ENCODE assay signal across 20 cellular contexts in the genomic region with DNA sequence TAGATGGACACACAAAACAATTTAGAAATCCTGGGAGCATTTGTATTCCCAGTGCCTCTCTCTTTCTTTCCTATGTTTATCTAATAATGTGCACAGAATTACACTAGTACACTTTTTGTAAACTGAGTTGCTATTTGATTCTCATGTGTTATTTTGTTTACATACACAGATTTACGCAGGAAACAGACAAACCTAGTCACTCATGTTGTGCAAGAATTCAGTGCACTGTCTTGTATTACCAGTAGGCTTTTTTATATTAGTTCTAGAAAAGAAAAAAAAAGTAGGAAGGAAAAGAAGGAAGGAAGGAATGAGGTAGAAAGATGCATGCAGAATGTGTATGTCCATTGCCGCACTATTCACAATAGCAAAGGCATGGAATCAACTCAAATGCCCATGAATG.
DNase-seq lines count a peak whose midpoint lies in the region; ATAC-seq, FAIRE-seq and TF ChIP-seq lines count a peak whose summit lies in the region.
"Had no signal": no experiment of that assay in that cellular context is flagged by ENCODE, and none has a peak within 500 bp of the region (broad histone marks: within the 10 kb centered on the region; RNA-seq: fewer than 3 reads in every experiment).

No MANE protein-coding gene starts in this region.

- no peak for FAIRE-seq in small intestine (lab: Jason Lieb, UNC)
- FAIRE-seq: A204.1 had no signal

- H3K4me2 ChIP-seq in skeletal muscle satellite cell (ENCODE audit: low read length) = peak overlapping the region; percentile 59

- 89 to 93% (median 91%) methylated on average over 2 of the region's 2 CpGs for WGBS in small intestine, 3 donors

- no peak overlapping the region for H3K4me3 ChIP-seq in RWPE2 (ENCODE audit: severe bottlenecking)
- no peak overlapping the region for H3K4me3 ChIP-seq in epithelial cell of esophagus (ENCODE audit: low read length)
- H3K4me3 ChIP-seq in skeletal muscle satellite cell (ENCODE audit: low read length) = no peak overlapping the region
- H3K4me3 ChIP-seq in small intestine (ENCODE audit: low read depth in 1 of 2, low read length in 2 of 2) = no peak overlapping the region

- H3K4me1 ChIP-seq in RWPE2 (ENCODE audit: insufficient read depth, poor library complexity, severe bottlenecking) = peaks cover 38% of the 10 kb centered on the region
- H3K4me1 ChIP-seq in foreskin keratinocyte = peaks cover 35% of the 10 kb centered on the region
- H3K4me1 ChIP-seq in skeletal muscle satellite cell (ENCODE audit: control insufficient read depth, insufficient read depth, low read length) = peaks cover 16% of the 10 kb centered on the region
- no peaks in the 10 kb centered on the region for H3K4me1 ChIP-seq in small intestine (ENCODE audit: control insufficient read depth in 2 of 2, insufficient read depth in 1 of 2, low read depth in 1 of 2, low read length in 1 of 2)
- H3K4me1 ChIP-seq: BE2C, Caco-2 had no signal

- no peak for DNase-seq in RWPE2 (ENCODE audit: low spot score)
- DNase-seq in epithelial cell of esophagus (ENCODE audit: low read depth) = peak; percentile 60
- no peak for DNase-seq in foreskin keratinocyte
- DNase-seq in caudate nucleus (lab: John Stamatoyannopoulos, UW) = no peak
- DNase-seq in activated CD8-positive, alpha-beta memory T cell treated with anti-CD3 and anti-CD28 coated beads, Interleukin-2, amount 50 U/mL, for 4 hours = no peak
- no peak for DNase-seq in small intestine
- DNase-seq: ACHN; BE2C; C1 segment of cervical spinal cord; Caco-2; CD4-positive, alpha-beta T cell; DMS153; DMS79 treated with DMSO at 0.1 percent for 48 hours; GF-D8; GOT3; H7; HFFc6 had no signal

- H3K27ac ChIP-seq in RWPE2 (ENCODE audit: poor library complexity, severe bottlenecking) = peak overlapping the region; percentile 100
- peak overlapping the region; percentile 91 for H3K27ac ChIP-seq in foreskin keratinocyte
- no peak overlapping the region for H3K27ac ChIP-seq in caudate nucleus (ENCODE audit: low read depth, low read length)
- H3K27ac ChIP-seq in small intestine (ENCODE audit: low read depth in 1 of 2, low read length in 1 of 2) = no peak overlapping the region

- H3K9ac ChIP-seq in skeletal muscle satellite cell (ENCODE audit: low read depth, low read length) = no peak overlapping the region

- ATAC-seq in RWPE2 (ENCODE audit: low read depth) (no peak), foreskin keratinocyte (no peak)
- ATAC-seq: HCT116 had no signal

- H3K9me3 ChIP-seq in RWPE2 (ENCODE audit: severe bottlenecking) (peaks cover 5% of the 10 kb centered on the region), skeletal muscle satellite cell (replicated peaks; ENCODE audit: low read length) (no peaks in the 10 kb centered on the region), small intestine (ENCODE audit: control insufficient read depth, low read depth) (no peaks in the 10 kb centered on the region)
- H3K9me3 ChIP-seq: BE2C, Caco-2 had no signal

- no peaks in the 10 kb centered on the region for H3K27me3 ChIP-seq in RWPE2 (ENCODE audit: insufficient read depth, poor library complexity, severe bottlenecking)
- no peaks in the 10 kb centered on the region for H3K27me3 ChIP-seq in foreskin keratinocyte
- H3K27me3 ChIP-seq in skeletal muscle satellite cell (ENCODE audit: control insufficient read depth, insufficient read depth, low read length) = no peaks in the 10 kb centered on the region
- no peaks in the 10 kb centered on the region for H3K27me3 ChIP-seq in small intestine (ENCODE audit: control insufficient read depth in 2 of 2, insufficient read depth in 2 of 2, low read length in 2 of 2)
- H3K27me3 ChIP-seq: BE2C had no signal

- H3K36me3 ChIP-seq in RWPE2 (ENCODE audit: low read depth) (no peaks in the 10 kb centered on the region), skeletal muscle satellite cell (ENCODE audit: insufficient read depth, low read length) (no peaks in the 10 kb centered on the region), small intestine (ENCODE audit: control insufficient read depth in 2 of 2, insufficient read depth in 2 of 2, low read length in 2 of 2) (no peaks in the 10 kb centered on the region)
- H3K36me3 ChIP-seq: BE2C had no signal

- TF ChIP-seq CTCF in RWPE2 (IDR thresholded peaks at IDR 0.05; ENCODE audit: poor library complexity, severe bottlenecking) (no peak), epithelial cell of esophagus (IDR thresholded peaks at IDR 0.05; ENCODE audit: insufficient read depth, low read depth, low read length, missing control alignments) (no peak), foreskin keratinocyte (conservative IDR thresholded peaks at IDR 0.05) (no peak)

Comparison
In these comparisons a context has a peak if more than half of its experiments do, and no peak if none do; other contexts are left out.
1. H3K27ac ChIP-seq: peak in RWPE2 (single experiment) and foreskin keratinocyte (single experiment); none in caudate nucleus (single experiment) and small intestine (0 of 2).